In genomic region chr10:97632949-97633884, GRCh38 we compare ENCODE assay signal across 8 cellular contexts. TPM values are rescaled to one million over a fixed set of nuclear protein-coding genes. Genes with fewer than 3 reads are reported as not detected.
A peak's percentile ranks its signal among the peaks of the same experiment; 100 is the strongest.
DNase-seq lines count a peak whose midpoint lies in the region; TF ChIP-seq lines count a peak whose summit lies in the region.

TSS of gene MORN4 (minus strand) at chr10:97633500. CDS start at chr10:97619653, 13,847 bp downstream.

- H2AFZ ChIP-seq in osteoblast (ENCODE audit: low read length): peak within 1 kb of the TSS; percentile 99

- no peaks in the 10 kb centered on the region for H3K27me3 Mint-ChIP-seq in activated naive CD8-positive, alpha-beta T cell treated with anti-CD3 and anti-CD28 coated beads for 36 hours

- H3K27ac Mint-ChIP-seq in activated naive CD8-positive, alpha-beta T cell treated with anti-CD3 and anti-CD28 coated beads for 36 hours: peak within 1 kb of the TSS; percentile 91

- H4K20me1 ChIP-seq in osteoblast (ENCODE audit: insufficient read depth, low read length): peaks cover 4% of the 10 kb centered on the region

- peaks cover 14% of the 10 kb centered on the region for H3K4me1 Mint-ChIP-seq in activated naive CD8-positive, alpha-beta T cell treated with anti-CD3 and anti-CD28 coated beads for 36 hours

- H3K36me3 ChIP-seq in HEK293 (ENCODE audit: control insufficient read depth in 2 of 2, insufficient read depth in 1 of 2, low read length in 2 of 2): no peaks in the 10 kb centered on the region
- no peaks in the 10 kb centered on the region for H3K36me3 ChIP-seq in osteoblast (ENCODE audit: insufficient read depth, low read length)

- peak within 1 kb of the TSS; percentile 99 for H3K4me2 ChIP-seq in osteoblast (ENCODE audit: insufficient read depth, low read length)

- peaks cover 20% of the 10 kb centered on the region for H3K79me2 ChIP-seq in osteoblast (ENCODE audit: insufficient read depth, low read length)

- no peak within 1 kb of the TSS; the same call in 1 of the 2 replicates for H3K27ac ChIP-seq in HEK293 (ENCODE audit: extremely low read depth, low read depth, low read length)
- peak within 1 kb of the TSS; percentile 68 for H3K27ac ChIP-seq in osteoblast (ENCODE audit: low read depth, low read length)
- peak within 1 kb of the TSS; percentile 75 for H3K27ac ChIP-seq in temporal lobe (ENCODE audit: low read depth, low read length)

- CTCF ChIA-PET in HEK293 (lab: Yijun Ruan, JAX): interaction anchor here (0.9 to 1.7 kb wide), 2 partner anchors 16 to 25 kb away, joined by 4 read pairs; no protein-coding TSS in a partner anchor

- H3K4me3 ChIP-seq in HEK293 (ENCODE audit: low read depth, low read length): peak within 1 kb of the TSS; percentile 65
- peak within 1 kb of the TSS; percentile 98 for H3K4me3 ChIP-seq in osteoblast (ENCODE audit: insufficient read depth, low read length)

- intact Hi-C loops in head of caudate nucleus (cut with DNase I): no loop called here

- H3K9me3 ChIP-seq in HEK293 (ENCODE audit: control insufficient read depth, insufficient read depth, low read depth, low read length) (no peaks in the 10 kb centered on the region), osteoblast (ENCODE audit: low read depth, low read length) (no peaks in the 10 kb centered on the region)

- H3K9me3 Mint-ChIP-seq in activated naive CD8-positive, alpha-beta T cell treated with anti-CD3 and anti-CD28 coated beads for 36 hours: no peaks in the 10 kb centered on the region

- TF ChIP-seq CTCF in HEK293 (tag by site-specific recombination; IDR thresholded peaks at IDR 0.05): peak; percentile 54; the same call in 1 of the 2 replicates
- TF ChIP-seq CTCF in osteoblast (IDR thresholded peaks at IDR 0.05; ENCODE audit: extremely low read depth, low read depth, low read length): no peak

- H3K4me1 ChIP-seq in HEK293 (ENCODE audit: control insufficient read depth, insufficient read depth, low read length) (no peaks in the 10 kb centered on the region), osteoblast (ENCODE audit: insufficient read depth, low read length) (peaks cover 4% of the 10 kb centered on the region)

- DNase-seq in GM03348 (ENCODE audit: low spot score) (peak; percentile 97), NCI-H1048 (lab: John Stamatoyannopoulos, UW) (peak; percentile 75), SK-N-DZ (ENCODE audit: low spot score) (peak; percentile 94), head of caudate nucleus (peak; percentile 93 to 98 (median 96)), osteoblast (ENCODE audit: insufficient read length, low spot score, missing footprints) (peak; percentile 97)
- DNase-seq in activated naive CD8-positive, alpha-beta T cell treated with anti-CD3 and anti-CD28 coated beads for 36 hours: peak; percentile 91

- no peaks in the 10 kb centered on the region for H3K27me3 ChIP-seq in osteoblast (ENCODE audit: insufficient read depth, low read length)

- POLR2A ChIA-PET in HEK293 (lab: Yijun Ruan, JAX): interaction anchor here (1.0 kb wide), 1 partner anchor 103 kb away, joined by 3 read pairs; the partner anchor contains the start of gene ZFYVE27

- H3K36me3 Mint-ChIP-seq in activated naive CD8-positive, alpha-beta T cell treated with anti-CD3 and anti-CD28 coated beads for 36 hours: peaks cover 2% of the 10 kb centered on the region

- peak within 1 kb of the TSS; percentile 99 for H3K4me3 Mint-ChIP-seq in activated naive CD8-positive, alpha-beta T cell treated with anti-CD3 and anti-CD28 coated beads for 36 hours

TF ChIP-seq in HEK293, 187 proteins besides CTCF, POLR2A, EP300 and RAD21 (continues in another document):
- TF ChIP-seq HOXC10 (CRISPR knock-in tag; IDR thresholded peaks at IDR 0.05) (no peak), ZNF600 (tag by site-specific recombination; IDR thresholded peaks at IDR 0.05) (peak; percentile 72), KLF10 (tag by site-specific recombination; IDR thresholded peaks at IDR 0.05) (no peak; the same call in 1 of the 2 replicates), ZNF18 (tag by site-specific recombination; IDR thresholded peaks at IDR 0.05) (peak; percentile 70), ZBTB7A (tag by site-specific recombination; IDR thresholded peaks at IDR 0.05; ENCODE audit: low read depth) (no peak), ZNF513 (tag by site-specific recombination; IDR thresholded peaks at IDR 0.05) (no peak), ZFP3 (tag by site-specific recombination; IDR thresholded peaks at IDR 0.05; ENCODE audit: low read depth) (no peak), YY1 (tag by site-specific recombination; IDR thresholded peaks at IDR 0.05) (peak; percentile 99), ZNF398 (tag by site-specific recombination; IDR thresholded peaks at IDR 0.05) (no peak), ZNF157 (tag by site-specific recombination; IDR thresholded peaks at IDR 0.05) (no peak), ZNF341 (tag by site-specific recombination; IDR thresholded peaks at IDR 0.05; ENCODE audit: low read depth) (peak; percentile 44), KLF9 (tag by site-specific recombination; IDR thresholded peaks at IDR 0.05; ENCODE audit: low read depth) (peak; percentile 66), ZNF169 (tag by site-specific recombination; IDR thresholded peaks at IDR 0.05) (no peak), WT1 (tag by site-specific recombination; IDR thresholded peaks at IDR 0.05) (no peak)
- TF ChIP-seq, protein P1, sequence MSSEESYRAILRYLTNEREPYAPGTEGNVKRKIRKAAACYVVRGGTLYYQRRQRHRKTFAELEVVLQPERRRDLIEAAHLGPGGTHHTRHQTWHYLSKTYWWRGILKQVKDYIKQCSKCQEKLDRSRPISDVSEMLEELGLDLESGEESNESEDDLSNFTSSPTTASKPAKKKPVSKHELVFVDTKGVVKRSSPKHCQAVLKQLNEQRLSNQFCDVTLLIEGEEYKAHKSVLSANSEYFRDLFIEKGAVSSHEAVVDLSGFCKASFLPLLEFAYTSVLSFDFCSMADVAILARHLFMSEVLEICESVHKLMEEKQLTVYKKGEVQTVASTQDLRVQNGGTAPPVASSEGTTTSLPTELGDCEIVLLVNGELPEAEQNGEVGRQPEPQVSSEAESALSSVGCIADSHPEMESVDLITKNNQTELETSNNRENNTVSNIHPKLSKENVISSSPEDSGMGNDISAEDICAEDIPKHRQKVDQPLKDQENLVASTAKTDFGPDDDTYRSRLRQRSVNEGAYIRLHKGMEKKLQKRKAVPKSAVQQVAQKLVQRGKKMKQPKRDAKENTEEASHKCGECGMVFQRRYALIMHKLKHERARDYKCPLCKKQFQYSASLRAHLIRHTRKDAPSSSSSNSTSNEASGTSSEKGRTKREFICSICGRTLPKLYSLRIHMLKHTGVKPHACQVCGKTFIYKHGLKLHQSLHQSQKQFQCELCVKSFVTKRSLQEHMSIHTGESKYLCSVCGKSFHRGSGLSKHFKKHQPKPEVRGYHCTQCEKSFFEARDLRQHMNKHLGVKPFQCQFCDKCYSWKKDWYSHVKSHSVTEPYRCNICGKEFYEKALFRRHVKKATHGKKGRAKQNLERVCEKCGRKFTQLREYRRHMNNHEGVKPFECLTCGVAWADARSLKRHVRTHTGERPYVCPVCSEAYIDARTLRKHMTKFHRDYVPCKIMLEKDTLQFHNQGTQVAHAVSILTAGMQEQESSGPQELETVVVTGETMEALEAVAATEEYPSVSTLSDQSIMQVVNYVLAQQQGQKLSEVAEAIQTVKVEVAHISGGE (tag by site-specific recombination; conservative IDR thresholded peaks at IDR 0.05; ENCODE audit: low read depth): peak; percentile 33; the same call in 1 of the 2 replicates

RNA-seq across cellular contexts. Expression of gene MORN4, which starts in this region (rescaled TPM):
- polyA plus RNA-seq in SK-N-DZ (2014; cell fraction: cytosol; rRNA removed): 21.4 and 25.2 TPM in 2 replicates
- polyA plus RNA-seq in SK-N-DZ (2014; cell fraction: nucleus; rRNA removed): 7.0 and 20.4 TPM in 2 replicates
- total RNA-seq in activated naive CD8-positive, alpha-beta T cell treated with anti-CD3 and anti-CD28 coated beads for 36 hours: 1 to 10 TPM; 3.0 to 3.4 TPM
- 4.0 and 7.7 TPM in 2 replicates for total RNA-seq in osteoblast
- 28.3 TPM for total RNA-seq in temporal lobe
